ENCODE assay signal across 8 cellular contexts in the genomic region with DNA sequence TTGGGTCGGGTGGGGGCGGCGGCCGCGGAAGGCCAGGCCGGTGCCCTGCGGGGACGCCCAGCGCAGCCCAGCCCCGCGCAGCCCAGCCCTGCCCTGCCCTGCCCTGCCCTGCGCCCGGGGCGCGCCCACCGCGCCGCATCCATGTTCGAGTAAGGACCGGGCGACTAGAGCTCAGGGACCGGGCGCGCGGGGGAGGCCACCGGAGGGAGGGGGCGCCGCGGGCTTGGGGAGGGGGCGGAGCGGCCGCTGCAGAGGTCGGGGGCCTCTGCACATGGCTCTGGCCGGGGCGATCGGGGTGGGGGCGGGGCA. TPM values are rescaled to one million over a fixed set of nuclear protein-coding genes. Genes with fewer than 3 reads are reported as not detected.
DNase-seq lines count a peak whose midpoint lies in the region; ATAC-seq and TF ChIP-seq lines count a peak whose summit lies in the region.

No MANE protein-coding gene starts in this region.

- intact Hi-C loops in adrenal gland (cut with DNase I) = no loop called here

- H3K9me3 Mint-ChIP-seq in activated CD4-positive, alpha-beta T cell treated with anti-CD3 and anti-CD28 coated beads, Interleukin-2, amount 10 ng/mL, durations not matched to agents 7 days and 5 days = no peaks in the 10 kb centered on the region

- TF ChIP-seq CTCF in adrenal gland (IDR thresholded peaks at IDR 0.05) (no peak), liver (IDR thresholded peaks at IDR 0.05; ENCODE audit: low read depth, low read length, missing input control) (no peak), tibial nerve (IDR thresholded peaks at IDR 0.05) (no peak)

- H3K27me3 Mint-ChIP-seq in activated CD4-positive, alpha-beta T cell treated with anti-CD3 and anti-CD28 coated beads, Interleukin-2, amount 10 ng/mL, durations not matched to agents 7 days and 5 days = no peaks in the 10 kb centered on the region

- peaks cover 74% of the 10 kb centered on the region for H3K4me1 Mint-ChIP-seq in activated CD4-positive, alpha-beta T cell treated with anti-CD3 and anti-CD28 coated beads, Interleukin-2, amount 10 ng/mL, durations not matched to agents 7 days and 5 days

- peaks cover 28% of the 10 kb centered on the region for H3K36me3 Mint-ChIP-seq in activated CD4-positive, alpha-beta T cell treated with anti-CD3 and anti-CD28 coated beads, Interleukin-2, amount 10 ng/mL, durations not matched to agents 7 days and 5 days (ENCODE audit: low read depth)

- POLR2A ChIA-PET in activated CD4-positive, alpha-beta T cell treated with anti-CD3 and anti-CD28 coated beads, Interleukin-2, amount 10 ng/mL, durations not matched to agents 7 days and 5 days (lab: Charles Lee) = interaction anchor here (1.2 kb wide), 1 partner anchor 10 kb away, joined by 3 read pairs; no protein-coding TSS in a partner anchor

- TF ChIP-seq EP300 in tibial nerve (IDR thresholded peaks at IDR 0.05) = no peak

- H3K27me3 ChIP-seq in adrenal gland (no peaks in the 10 kb centered on the region), liver (ENCODE audit: control insufficient read depth in 4 of 4, insufficient read depth in 4 of 4, low read length in 3 of 4) (no peaks in the 10 kb centered on the region), tibial nerve (no peaks in the 10 kb centered on the region)

- H3K4me3 Mint-ChIP-seq in activated CD4-positive, alpha-beta T cell treated with anti-CD3 and anti-CD28 coated beads, Interleukin-2, amount 10 ng/mL, durations not matched to agents 7 days and 5 days = peak overlapping the region; percentile 94

- H3K9ac ChIP-seq in liver (ENCODE audit: low read depth in 1 of 2, low read length in 2 of 2) = no peak overlapping the region

- CTCF ChIA-PET in activated CD4-positive, alpha-beta T cell treated with anti-CD3 and anti-CD28 coated beads, Interleukin-2, amount 10 ng/mL, durations not matched to agents 7 days and 5 days (lab: Charles Lee) = interaction anchor here (2.7 to 4.4 kb wide), 2 partner anchors 13 to 27 kb away, joined by 14 to 18 read pairs; no protein-coding TSS in a partner anchor

- TF ChIP-seq RAD21 in liver (IDR thresholded peaks at IDR 0.05) = no peak

- no peak overlapping the region for H3K27ac Mint-ChIP-seq in activated CD4-positive, alpha-beta T cell treated with anti-CD3 and anti-CD28 coated beads, Interleukin-2, amount 10 ng/mL, durations not matched to agents 7 days and 5 days

- no peak for DNase-seq in activated CD4-positive, alpha-beta T cell treated with anti-CD3 and anti-CD28 coated beads, Interleukin-2, amount 10 ng/mL, durations not matched to agents 7 days and 5 days
- no peak for DNase-seq in activated CD4-positive, alpha-beta T cell treated with anti-CD3 and anti-CD28 coated beads for 1 hour
- DNase-seq in adrenal gland (no peak), tibial nerve (ENCODE audit: low spot score in 2 of 2) (no peak)
- no peak for DNase-seq in activated effector memory CD4-positive, alpha-beta T cell treated with Interleukin-2 at 50 U/mL for 16 hours
- DNase-seq in activated CD8-positive, alpha-beta memory T cell treated with anti-CD3 and anti-CD28 coated beads, Interleukin-2, amount 50 U/mL, for 48 hours = no peak

- H3K27ac ChIP-seq in adrenal gland (peak overlapping the region; percentile 5 to 99 (median 94)), liver (ENCODE audit: low read depth in 1 of 2, low read length in 2 of 2) (peak overlapping the region; percentile 95 to 96), tibial nerve (peak overlapping the region; percentile 96 to 100 (median 98))

- H3K4me3 ChIP-seq in adrenal gland (peak overlapping the region in 3 of 4 donors; percentile 69 to 97 (median 86)), liver (ENCODE audit: low read depth in 1 of 3, low read length in 3 of 3) (peak overlapping the region in 1 of 3 donors; percentile 76), tibial nerve (peak overlapping the region; percentile 67 to 99 (median 78))

- no peak for ATAC-seq in GM19452 (IDR thresholded peaks at IDR 0.05; ENCODE audit: unreplicated experiment)

- H3K4me1 ChIP-seq in adrenal gland (replicated peaks in 1 of 2) (peaks cover 33 to 46% of the 10 kb centered on the region in 2 donors), liver (ENCODE audit: control insufficient read depth in 4 of 4, insufficient read depth in 4 of 4, low read length in 3 of 4) (peaks cover 0 to 33% (median 9%) of the 10 kb centered on the region in 4 donors), tibial nerve (peaks cover 0 to 87% (median 25%) of the 10 kb centered on the region in 4 donors)

- TF ChIP-seq POLR2A in adrenal gland (IDR thresholded peaks at IDR 0.05) (peak in 1 of 2 donors; percentile 43), tibial nerve (IDR thresholded peaks at IDR 0.05) (peak in 1 of 2 donors; percentile 82)

- 0 to 1% methylated on average over 31 to 37 of the region's 37 CpGs; no CpG with 5 or more reads in 2 of the 4 donors for WGBS in adrenal gland, 4 donors
- WGBS in liver = 1% methylated on average over 37 of the region's 37 CpGs
- WGBS in tibial nerve, 2 donors = 0 to 2% methylated on average over 2 to 26 of the region's 37 CpGs

- no peaks in the 10 kb centered on the region for H3K36me3 ChIP-seq in adrenal gland (replicated peaks in 1 of 2)
- no peaks in the 10 kb centered on the region for H3K36me3 ChIP-seq in liver (ENCODE audit: control insufficient read depth in 4 of 4, insufficient read depth in 3 of 4, low read depth in 1 of 4, low read length in 3 of 4)
- H3K36me3 ChIP-seq in tibial nerve = peaks cover 0 to 12% (median 0%) of the 10 kb centered on the region in 3 donors

- H3K9me3 ChIP-seq in adrenal gland (replicated peaks in 1 of 3) (no peaks in the 10 kb centered on the region), liver (ENCODE audit: control insufficient read depth in 4 of 4, low read length in 3 of 4) (no peaks in the 10 kb centered on the region), tibial nerve (no peaks in the 10 kb centered on the region)

TF ChIP-seq in liver, 16 proteins besides CTCF, POLR2A, EP300 and RAD21:
- no peak for TF ChIP-seq FOXA1 (IDR thresholded peaks at IDR 0.05)
- TF ChIP-seq TAF1 (conservative IDR thresholded peaks at IDR 0.05) = no peak
- TF ChIP-seq SP1 (IDR thresholded peaks at IDR 0.05) = no peak
- no peak for TF ChIP-seq GABPA (IDR thresholded peaks at IDR 0.05 in 1 of 2, conservative IDR thresholded peaks at IDR 0.05 in 1 of 2)
- TF ChIP-seq, protein P1, sequence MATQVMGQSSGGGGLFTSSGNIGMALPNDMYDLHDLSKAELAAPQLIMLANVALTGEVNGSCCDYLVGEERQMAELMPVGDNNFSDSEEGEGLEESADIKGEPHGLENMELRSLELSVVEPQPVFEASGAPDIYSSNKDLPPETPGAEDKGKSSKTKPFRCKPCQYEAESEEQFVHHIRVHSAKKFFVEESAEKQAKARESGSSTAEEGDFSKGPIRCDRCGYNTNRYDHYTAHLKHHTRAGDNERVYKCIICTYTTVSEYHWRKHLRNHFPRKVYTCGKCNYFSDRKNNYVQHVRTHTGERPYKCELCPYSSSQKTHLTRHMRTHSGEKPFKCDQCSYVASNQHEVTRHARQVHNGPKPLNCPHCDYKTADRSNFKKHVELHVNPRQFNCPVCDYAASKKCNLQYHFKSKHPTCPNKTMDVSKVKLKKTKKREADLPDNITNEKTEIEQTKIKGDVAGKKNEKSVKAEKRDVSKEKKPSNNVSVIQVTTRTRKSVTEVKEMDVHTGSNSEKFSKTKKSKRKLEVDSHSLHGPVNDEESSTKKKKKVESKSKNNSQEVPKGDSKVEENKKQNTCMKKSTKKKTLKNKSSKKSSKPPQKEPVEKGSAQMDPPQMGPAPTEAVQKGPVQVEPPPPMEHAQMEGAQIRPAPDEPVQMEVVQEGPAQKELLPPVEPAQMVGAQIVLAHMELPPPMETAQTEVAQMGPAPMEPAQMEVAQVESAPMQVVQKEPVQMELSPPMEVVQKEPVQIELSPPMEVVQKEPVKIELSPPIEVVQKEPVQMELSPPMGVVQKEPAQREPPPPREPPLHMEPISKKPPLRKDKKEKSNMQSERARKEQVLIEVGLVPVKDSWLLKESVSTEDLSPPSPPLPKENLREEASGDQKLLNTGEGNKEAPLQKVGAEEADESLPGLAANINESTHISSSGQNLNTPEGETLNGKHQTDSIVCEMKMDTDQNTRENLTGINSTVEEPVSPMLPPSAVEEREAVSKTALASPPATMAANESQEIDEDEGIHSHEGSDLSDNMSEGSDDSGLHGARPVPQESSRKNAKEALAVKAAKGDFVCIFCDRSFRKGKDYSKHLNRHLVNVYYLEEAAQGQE (IDR thresholded peaks at IDR 0.05) = no peak
- no peak for TF ChIP-seq HNF4G (IDR thresholded peaks at IDR 0.05)
- TF ChIP-seq RXRA (IDR thresholded peaks at IDR 0.05) = no peak
- no peak for TF ChIP-seq EGR1 (IDR thresholded peaks at IDR 0.05; ENCODE audit: low read depth in 2 of 2)
- TF ChIP-seq YY1 (IDR thresholded peaks at IDR 0.05) = no peak

RNA-seq across cellular contexts. Expression of gene GRAMD1A, which starts 0.2 kb away (rescaled TPM):
- 100 to 1,000 TPM; 106 to 114 TPM for total RNA-seq in activated CD4-positive, alpha-beta T cell treated with anti-CD3 and anti-CD28 coated beads, Interleukin-2, amount 10 ng/mL, durations not matched to agents 7 days and 5 days
- total RNA-seq in adrenal gland = 100 to 1,000 TPM in 1 of 8 donors, 10 to 100 TPM in 7; 42.4 to 101 (median 81.5) TPM
- 100 to 1,000 TPM in 1 of 3 donors, 10 to 100 TPM in 2; 41.5 to 125 (median 74.9) TPM for polyA plus RNA-seq in adrenal gland
- 10 to 100 TPM; 12.5 to 14.1 TPM for total RNA-seq in liver
- polyA plus RNA-seq in liver = 1 to 10 TPM; 8.6 to 9.9 TPM
- 100 to 1,000 TPM in 1 of 4 donors, 10 to 100 TPM in 3; 53.1 to 108 (median 61.6) TPM for total RNA-seq in tibial nerve

RNA-seq across cellular contexts. Expression of gene SCN1B, which starts 30.0 kb away (rescaled TPM):
- under 1 TPM; 0.50 to 0.97 TPM for total RNA-seq in activated CD4-positive, alpha-beta T cell treated with anti-CD3 and anti-CD28 coated beads, Interleukin-2, amount 10 ng/mL, durations not matched to agents 7 days and 5 days
- total RNA-seq in adrenal gland (10 to 100 TPM in 6 of 8 donors, 1 to 10 TPM in 2; 9.5 to 34.5 (median 15.8) TPM), liver (1 to 10 TPM; 2.0 to 4.9 TPM), tibial nerve (10 to 100 TPM; 12.8 to 26.7 (median 13.4) TPM)
- polyA plus RNA-seq in adrenal gland (10 to 100 TPM in 2 of 3 donors, 1 to 10 TPM in 1; 4.4 to 13.2 (median 11.6) TPM), liver (1 to 10 TPM; 1.6 to 5.8 TPM)

RNA-seq across cellular contexts. Expression of gene ZNF792, which starts 36.3 kb away (rescaled TPM):
- total RNA-seq in activated CD4-positive, alpha-beta T cell treated with anti-CD3 and anti-CD28 coated beads, Interleukin-2, amount 10 ng/mL, durations not matched to agents 7 days and 5 days = 10 to 100 TPM; 14.8 to 15.3 TPM
- total RNA-seq in adrenal gland (1 to 10 TPM; 3.3 to 8.4 (median 6.8) TPM), liver (1 to 10 TPM; 4.8 to 4.9 TPM), tibial nerve (1 to 10 TPM; 2.3 to 7.1 (median 5.5) TPM)
- polyA plus RNA-seq in adrenal gland (1 to 10 TPM in 1 of 3 donors, under 1 TPM in 2; 0.61 to 2.1 (median 0.97) TPM), liver (1 to 10 TPM in 1 of 2 donors, under 1 TPM in 1; 0.65 to 1.4 TPM)

RNA-seq across cellular contexts. Expression of gene HPN, which starts 41.2 kb away (rescaled TPM):
- not detected for total RNA-seq in activated CD4-positive, alpha-beta T cell treated with anti-CD3 and anti-CD28 coated beads, Interleukin-2, amount 10 ng/mL, durations not matched to agents 7 days and 5 days
- total RNA-seq in adrenal gland (1 to 10 TPM in 2 of 8 donors, under 1 TPM in 5, not detected in 1; 0.20 to 2.6 (median 0.87) TPM), liver (100 to 1,000 TPM; 130 to 239 TPM), tibial nerve (1 to 10 TPM in 3 of 4 donors, not detected in 1; 1.3 to 3.5 (median 1.8) TPM)
- polyA plus RNA-seq in adrenal gland (1 to 10 TPM in 1 of 3 donors, under 1 TPM in 1, not detected in 1; 0.88 to 1.7 TPM), liver (100 to 1,000 TPM; 430 to 535 TPM)
